20 cellular contexts compared by ENCODE assay signal in genomic region chr12:52542157-52542556, GRCh38. TPM values are rescaled to one million over a fixed set of nuclear protein-coding genes. Genes with fewer than 3 reads are reported as not detected.
A peak's percentile ranks its signal among the peaks of the same experiment; 100 is the strongest.
DNase-seq lines count a peak whose midpoint lies in the region; ATAC-seq, FAIRE-seq and TF ChIP-seq lines count a peak whose summit lies in the region.
"Had no signal": no experiment of that assay in that cellular context is flagged by ENCODE, and none has a peak within 500 bp of the region (broad histone marks: within the 10 kb centered on the region; RNA-seq: fewer than 3 reads in every experiment).

No MANE protein-coding gene starts in this region.

- H3K4me1 ChIP-seq in HCT116 (ENCODE audit: control insufficient read depth in 1 of 2, insufficient read depth in 2 of 2, low read length in 2 of 2) (peaks cover 13 to 21% of the 10 kb centered on the region in 2 experiments), hepatocyte (ENCODE audit: insufficient read depth) (peaks cover 20% of the 10 kb centered on the region), neural progenitor cell (no peaks in the 10 kb centered on the region), breast epithelium (peaks cover 0 to 10% of the 10 kb centered on the region in 2 donors), HepG2 (ENCODE audit: insufficient read depth, low read length) (no peaks in the 10 kb centered on the region)
- H3K4me1 ChIP-seq: BE2C had no signal

- CTCF ChIA-PET in HCT116 (lab: Charles Lee), result no interaction called here
- CTCF ChIA-PET in HepG2 (lab: Yijun Ruan, JAX; ENCODE audit: low intra/inter-chr PET ratio, low total read pairs), result no interaction called here

- TF ChIP-seq POLR2A in HCT116 (IDR thresholded peaks at IDR 0.05; ENCODE audit: borderline replicate concordance, extremely low read depth, insufficient read depth, insufficient read length) (no peak), breast epithelium (IDR thresholded peaks at IDR 0.05) (no peak), HepG2 (IDR thresholded peaks at IDR 0.05; ENCODE audit: insufficient read depth in 1 of 2, low read depth in 2 of 2, low read length in 2 of 2) (no peak)

- no peak overlapping the region for H3K27ac ChIP-seq in HCT116 (ENCODE audit: low read depth, low read length)
- H3K27ac ChIP-seq in hepatocyte, result no peak overlapping the region
- H3K27ac ChIP-seq in coronary artery, result no peak overlapping the region
- no peak overlapping the region for H3K27ac ChIP-seq in neural progenitor cell
- no peak overlapping the region for H3K27ac ChIP-seq in breast epithelium
- H3K27ac ChIP-seq in HepG2 (ENCODE audit: extremely low read length, insufficient read depth, low read length), result no peak overlapping the region
- H3K27ac ChIP-seq: C4-2B, GM23248 had no signal

- no peak overlapping the region for H2AFZ ChIP-seq in HCT116 (ENCODE audit: low read depth, low read length, poor library complexity, severe bottlenecking)
- no peak overlapping the region for H2AFZ ChIP-seq in hepatocyte
- no peak overlapping the region for H2AFZ ChIP-seq in neural progenitor cell (replicated peaks)
- H2AFZ ChIP-seq in HepG2 (ENCODE audit: low read length), result no peak overlapping the region
- H2AFZ ChIP-seq: GM23248 had no signal

- FAIRE-seq in bronchial epithelial cell (lab: Jason Lieb, UNC) (no peak), HepG2 (lab: Jason Lieb, UNC) (no peak)
- FAIRE-seq: A204.1, GM12878, GM18507 had no signal

- H3K9me3 ChIP-seq in HCT116 (ENCODE audit: control insufficient read depth in 1 of 2, insufficient read depth in 1 of 2, low read depth in 1 of 2, low read length in 2 of 2) (no peaks in the 10 kb centered on the region), hepatocyte (ENCODE audit: low read depth) (no peaks in the 10 kb centered on the region), neural progenitor cell (ENCODE audit: low read depth) (no peaks in the 10 kb centered on the region), breast epithelium (no peaks in the 10 kb centered on the region), HepG2 (ENCODE audit: low read length) (no peaks in the 10 kb centered on the region)
- H3K9me3 ChIP-seq: BE2C had no signal

- ATAC-seq in HCT116 (peak; percentile 37; the same call in 1 of the 2 replicates), HepG2 (no peak)
- ATAC-seq: GM12878 had no signal

- H3K27me3 Mint-ChIP-seq in neural progenitor cell (ENCODE audit: insufficient read depth, low read depth), result peaks cover 7% of the 10 kb centered on the region

- no peaks in the 10 kb centered on the region for H3K36me3 Mint-ChIP-seq in neural progenitor cell
- H3K36me3 Mint-ChIP-seq: CD4-positive, alpha-beta memory T cell had no signal

- H3K4me3 Mint-ChIP-seq in neural progenitor cell, result no peak overlapping the region
- H3K4me3 Mint-ChIP-seq: CD4-positive, alpha-beta memory T cell had no signal

- H3K9me2 ChIP-seq in HCT116 (ENCODE audit: insufficient read depth) (no peaks in the 10 kb centered on the region), hepatocyte (replicated peaks; ENCODE audit: insufficient read depth) (no peaks in the 10 kb centered on the region)

- 0 out of 6 replicates have a peak, but pooled peaks of 1 of the 3 experiments have one; percentile 7 for TF ChIP-seq CTCF in HCT116 (IDR thresholded peaks at IDR 0.05 in 2 of 3, conservative IDR thresholded peaks at IDR 0.05 in 1 of 3; ENCODE audit: borderline replicate concordance in 1 of 3, insufficient read depth in 1 of 3, low read depth in 2 of 3, low read length in 2 of 3)
- TF ChIP-seq CTCF in bronchial epithelial cell (IDR thresholded peaks at IDR 0.05; ENCODE audit: insufficient read depth, low read length, severe bottlenecking), result peak; percentile 25
- TF ChIP-seq CTCF in hepatocyte (IDR thresholded peaks at IDR 0.05; ENCODE audit: poor library complexity), result peak; percentile 5
- TF ChIP-seq CTCF in coronary artery (IDR thresholded peaks at IDR 0.05), result no peak
- TF ChIP-seq CTCF in neural progenitor cell (IDR thresholded peaks at IDR 0.05), result no peak
- TF ChIP-seq CTCF in breast epithelium (IDR thresholded peaks at IDR 0.05), result no peak
- TF ChIP-seq CTCF in HepG2 (CRISPR knock-in tag; IDR thresholded peaks at IDR 0.05), result no peak

- DNase-seq in HCT116 (ENCODE audit: low read depth, low spot score) (no peak), NCI-H226 (peak; percentile 34), bronchial epithelial cell (ENCODE audit: low read depth) (peak; percentile 35), hepatocyte (ENCODE audit: low spot score) (no peak), coronary artery (ENCODE audit: low spot score) (no peak), neural progenitor cell (ENCODE audit: low spot score) (no peak), breast epithelium (ENCODE audit: low spot score in 2 of 2) (no peak), HepG2 (ENCODE audit: low spot score) (no peak)
- DNase-seq: BE2C; CD4-positive, alpha-beta memory T cell; DMS79; GM23248; H7 had no signal

- H3K9ac ChIP-seq in HCT116 (ENCODE audit: low read length) (no peak overlapping the region), neural progenitor cell (no peak overlapping the region), HepG2 (ENCODE audit: insufficient read depth, low read depth, low read length) (no peak overlapping the region)
- H3K9ac ChIP-seq: GM23248 had no signal

- peaks cover 5% of the 10 kb centered on the region for H3K4me1 Mint-ChIP-seq in neural progenitor cell
- H3K4me1 Mint-ChIP-seq: CD4-positive, alpha-beta memory T cell had no signal

- RAD21 ChIA-PET in HCT116 (lab: Charles Lee; ENCODE audit: low non-redundant PET in 1 of 2, low total read pairs in 2 of 2, uncharacterized antibody in 2 of 2, unreplicated experiment in 2 of 2), result no interaction called here

- no peaks in the 10 kb centered on the region for H3K36me3 ChIP-seq in HCT116 (ENCODE audit: control insufficient read depth in 1 of 2, insufficient read depth in 2 of 2, low read length in 2 of 2)
- H3K36me3 ChIP-seq in bronchial epithelial cell (ENCODE audit: control insufficient read depth, insufficient read depth, low read length), result no peaks in the 10 kb centered on the region
- H3K36me3 ChIP-seq in hepatocyte (replicated peaks; ENCODE audit: insufficient read depth, low read depth), result no peaks in the 10 kb centered on the region
- H3K36me3 ChIP-seq in neural progenitor cell, result no peaks in the 10 kb centered on the region
- no peaks in the 10 kb centered on the region for H3K36me3 ChIP-seq in breast epithelium
- no peaks in the 10 kb centered on the region for H3K36me3 ChIP-seq in HepG2 (replicated peaks in 1 of 2; ENCODE audit: control insufficient read depth in 1 of 2, insufficient read depth in 2 of 2, low read length in 2 of 2)
- H3K36me3 ChIP-seq: BE2C had no signal

- intact Hi-C loops in HCT116 (cut with micrococcal nuclease), result no loop called here
- intact Hi-C loops in breast epithelium (cut with DNase I; ENCODE audit: low total_unique reads), result no loop called here
- intact Hi-C loops in HepG2 (cut with micrococcal nuclease; ENCODE audit: unreplicated experiment), result no loop called here

- H3F3A ChIP-seq in neural progenitor cell (ENCODE audit: low read depth), result no peaks in the 10 kb centered on the region

- in situ Hi-C loops in HepG2 (cut with HindIII; ENCODE audit: extremely low pct_ligation_motif_present, low pct_unique_long_range_greater_than_20kb), result loop anchor here (25.0 kb wide), 1 partner anchor 405 kb away; no protein-coding TSS in a partner anchor

- POLR2A ChIA-PET in HCT116 (lab: Charles Lee), result no interaction called here
- POLR2A ChIA-PET in HepG2 (lab: Yijun Ruan, JAX), result no interaction called here

- no peaks in the 10 kb centered on the region for H3K79me2 ChIP-seq in HCT116 (ENCODE audit: insufficient read depth, low read length)
- no peaks in the 10 kb centered on the region for H3K79me2 ChIP-seq in hepatocyte
- H3K79me2 ChIP-seq in neural progenitor cell (ENCODE audit: low read depth), result no peaks in the 10 kb centered on the region
- no peaks in the 10 kb centered on the region for H3K79me2 ChIP-seq in HepG2 (ENCODE audit: insufficient read depth, low read length)

- peak; percentile 27; the same call in 1 of the 2 replicates for TF ChIP-seq RAD21 in HCT116 (IDR thresholded peaks at IDR 0.05; ENCODE audit: low read depth)
- no peak for TF ChIP-seq RAD21 in HepG2 (CRISPR knock-in tag; IDR thresholded peaks at IDR 0.05)

- no peak overlapping the region for H3K27ac Mint-ChIP-seq in neural progenitor cell

- TF ChIP-seq EP300 in HepG2 (IDR thresholded peaks at IDR 0.05; ENCODE audit: low read depth in 2 of 2, low read length in 2 of 2) (no peak), HepG2 (CRISPR knock-in tag; IDR thresholded peaks at IDR 0.05; ENCODE audit: borderline replicate concordance) (no peak)

- H4K20me1 ChIP-seq in HCT116 (ENCODE audit: insufficient read depth) (no peaks in the 10 kb centered on the region), hepatocyte (ENCODE audit: insufficient read depth, poor library complexity, severe bottlenecking) (no peaks in the 10 kb centered on the region), neural progenitor cell (ENCODE audit: low read depth) (no peaks in the 10 kb centered on the region), HepG2 (ENCODE audit: insufficient read depth, low read length) (no peaks in the 10 kb centered on the region)

- H3K4me2 ChIP-seq in HCT116 (ENCODE audit: low read length) (no peak overlapping the region), hepatocyte (no peak overlapping the region), neural progenitor cell (no peak overlapping the region), HepG2 (ENCODE audit: low read depth, low read length) (no peak overlapping the region)

- H3K27me3 ChIP-seq in HCT116 (ENCODE audit: insufficient read depth, low read length) (no peaks in the 10 kb centered on the region), bronchial epithelial cell (ENCODE audit: control insufficient read depth, insufficient read depth, low read length) (no peaks in the 10 kb centered on the region), hepatocyte (no peaks in the 10 kb centered on the region), neural progenitor cell (no peaks in the 10 kb centered on the region), breast epithelium (no peaks in the 10 kb centered on the region), HepG2 (ENCODE audit: control insufficient read depth in 1 of 2, insufficient read depth in 2 of 2, low read length in 2 of 2) (peaks cover 3 to 5% of the 10 kb centered on the region in 2 experiments; a peak in 2 of 5 replicates)
- H3K27me3 ChIP-seq: BE2C had no signal

- peaks cover 3% of the 10 kb centered on the region for H3K9me3 Mint-ChIP-seq in neural progenitor cell
- H3K9me3 Mint-ChIP-seq: CD4-positive, alpha-beta memory T cell had no signal

- H3K4me3 ChIP-seq in HCT116 (replicated peaks in 1 of 2; ENCODE audit: low read depth in 1 of 2, low read length in 2 of 2) (no peak overlapping the region), bronchial epithelial cell (ENCODE audit: low read depth, low read length) (no peak overlapping the region), hepatocyte (no peak overlapping the region), coronary artery (no peak overlapping the region), neural progenitor cell (no peak overlapping the region), breast epithelium (no peak overlapping the region), HepG2 (replicated peaks in 1 of 3; ENCODE audit: insufficient read depth in 1 of 3, low read depth in 2 of 3, low read length in 3 of 3) (no peak overlapping the region)
- H3K4me3 ChIP-seq: GM12878, GM23248 had no signal

- BruUV-seq in HCT116 (replicated peaks; lab: Mats Ljungman, UMichigan) (no TSS peak), HepG2 (replicated peaks; lab: Mats Ljungman, UMichigan) (no TSS peak)

RNA-seq across cellular contexts. Expression of gene KRT71, which starts 10.8 kb away (rescaled TPM):
- total RNA-seq in HCT116 (2021; ENCODE audit: unreplicated experiment) (not detected), bronchial epithelial cell (not detected in 2 replicates), hepatocyte (not detected in 2 replicates), neural progenitor cell (ENCODE audit: low replicate concordance) (not detected in 2 replicates), breast epithelium (under 1 TPM in 1 of 3 donors, not detected in 2; 0.16 TPM), HepG2 (2016; rRNA removed; fragmentation: Illumina TruSeq; extraction: Trizol) (not detected in 2 replicates)
- not detected in 2 replicates for polyA plus RNA-seq in HCT116 (2012)
- polyA plus RNA-seq in hepatocyte (not detected in 2 replicates), HepG2 (2011; rRNA removed) (not detected in 2 replicates)
- total RNA-seq in HepG2 (2016; cell fraction: cytosol; rRNA removed; fragmentation: Illumina TruSeq; extraction: Trizol; ENCODE audit: low read depth), result not detected in 2 replicates
- not detected in 2 replicates for total RNA-seq in HepG2 (2016; cell fraction: insoluble cytoplasmic fraction; rRNA removed; fragmentation: Illumina TruSeq; extraction: Trizol)
- total RNA-seq in HepG2 (2016; cell fraction: membrane; rRNA removed; fragmentation: Illumina TruSeq; extraction: Trizol), result not detected in 2 replicates
- not detected in 2 replicates for total RNA-seq in HepG2 (2016; cell fraction: nucleus; rRNA removed; fragmentation: Illumina TruSeq; extraction: Trizol)
- polyA plus RNA-seq in HepG2 (2011; cell fraction: cytosol; rRNA removed), result not detected in 2 replicates
- not detected in 2 replicates for polyA plus RNA-seq in HepG2 (2011; cell fraction: nucleus; rRNA removed)
- not detected in 2 replicates for polyA plus RNA-seq in HepG2 (2012)
- not detected in 2 replicates for polyA plus RNA-seq in HepG2 (2016; cell fraction: cytosol; fragmentation: Illumina TruSeq; extraction: Trizol; ENCODE audit: low read depth)
- polyA plus RNA-seq in HepG2 (2016; cell fraction: insoluble cytoplasmic fraction; fragmentation: Illumina TruSeq; extraction: Trizol; ENCODE audit: low read depth), result not detected in 2 replicates
- not detected in 2 replicates for polyA plus RNA-seq in HepG2 (2016; cell fraction: membrane; fragmentation: Illumina TruSeq; extraction: Trizol; ENCODE audit: low read depth)
- polyA plus RNA-seq in HepG2 (2016; cell fraction: nucleus; fragmentation: Illumina TruSeq; extraction: Trizol; ENCODE audit: insufficient read depth, low read depth), result not detected in 2 replicates
- not detected in 2 replicates for polyA minus RNA-seq in HepG2 (2011; rRNA and poly(A)+ RNA removed; ENCODE audit: low replicate concordance)
- polyA minus RNA-seq in HepG2 (2011; cell fraction: cytosol; rRNA and poly(A)+ RNA removed), result not detected in 2 replicates
- polyA minus RNA-seq in HepG2 (2011; cell fraction: nucleus; rRNA and poly(A)+ RNA removed), result not detected in 2 replicates
- total RNA-seq: CD4-positive, alpha-beta memory T cell; G401; GM12878; GM23248; H7; HT1080 had no signal
- polyA plus RNA-seq: AG04450; CD4-positive, alpha-beta memory T cell; GM12878; GM23248 had no signal

RNA-seq across cellular contexts. Expression of gene KRT5, which starts 22.0 kb away (rescaled TPM):
- total RNA-seq in HCT116 (2021; ENCODE audit: unreplicated experiment) (0.44 TPM), bronchial epithelial cell (6,770 and 10,597 TPM in 2 replicates), hepatocyte (13.0 and 15.8 TPM in 2 replicates), neural progenitor cell (ENCODE audit: low replicate concordance) (not detected in 2 replicates), breast epithelium (100 to 1,000 TPM in 2 of 3 donors, 1 to 10 TPM in 1; 4.3 to 464 (median 413) TPM), HepG2 (2016; rRNA removed; fragmentation: Illumina TruSeq; extraction: Trizol) (not detected in 2 replicates)
- 0.25 TPM in 1 of 2 replicates, not detected in the other for polyA plus RNA-seq in HCT116 (2012)
- polyA plus RNA-seq in hepatocyte (7.4 and 11.3 TPM in 2 replicates), HepG2 (2011; rRNA removed) (0.08 and 0.29 TPM in 2 replicates)
- not detected in 2 replicates for total RNA-seq in HepG2 (2016; cell fraction: cytosol; rRNA removed; fragmentation: Illumina TruSeq; extraction: Trizol; ENCODE audit: low read depth)
- not detected in 2 replicates for total RNA-seq in HepG2 (2016; cell fraction: insoluble cytoplasmic fraction; rRNA removed; fragmentation: Illumina TruSeq; extraction: Trizol)
- total RNA-seq in HepG2 (2016; cell fraction: membrane; rRNA removed; fragmentation: Illumina TruSeq; extraction: Trizol), result not detected in 2 replicates
- not detected in 2 replicates for total RNA-seq in HepG2 (2016; cell fraction: nucleus; rRNA removed; fragmentation: Illumina TruSeq; extraction: Trizol)
- polyA plus RNA-seq in HepG2 (2011; cell fraction: cytosol; rRNA removed), result not detected in 2 replicates
- not detected in 2 replicates for polyA plus RNA-seq in HepG2 (2011; cell fraction: nucleus; rRNA removed)
- not detected in 2 replicates for polyA plus RNA-seq in HepG2 (2012)
- not detected in 2 replicates for polyA plus RNA-seq in HepG2 (2016; cell fraction: cytosol; fragmentation: Illumina TruSeq; extraction: Trizol; ENCODE audit: low read depth)
- not detected in 2 replicates for polyA plus RNA-seq in HepG2 (2016; cell fraction: insoluble cytoplasmic fraction; fragmentation: Illumina TruSeq; extraction: Trizol; ENCODE audit: low read depth)
- not detected in 2 replicates for polyA plus RNA-seq in HepG2 (2016; cell fraction: membrane; fragmentation: Illumina TruSeq; extraction: Trizol; ENCODE audit: low read depth)
- not detected in 2 replicates for polyA plus RNA-seq in HepG2 (2016; cell fraction: nucleus; fragmentation: Illumina TruSeq; extraction: Trizol; ENCODE audit: insufficient read depth, low read depth)
- 32.1 TPM in 1 of 2 replicates, not detected in the other for polyA minus RNA-seq in HepG2 (2011; rRNA and poly(A)+ RNA removed; ENCODE audit: low replicate concordance)
- polyA minus RNA-seq in HepG2 (2011; cell fraction: cytosol; rRNA and poly(A)+ RNA removed), result not detected in 2 replicates
- not detected in 2 replicates for polyA minus RNA-seq in HepG2 (2011; cell fraction: nucleus; rRNA and poly(A)+ RNA removed)
- total RNA-seq: CD4-positive, alpha-beta memory T cell; G401; GM12878; GM23248; H7; HT1080 had no signal
- polyA plus RNA-seq: AG04450; CD4-positive, alpha-beta memory T cell; GM23248 had no signal

RNA-seq across cellular contexts. Expression of gene KRT74, which starts 31.5 kb away (rescaled TPM):
- total RNA-seq in HCT116 (2021; ENCODE audit: unreplicated experiment) (not detected), bronchial epithelial cell (0.13 TPM in 1 of 2 replicates, not detected in the other), hepatocyte (not detected in 2 replicates), neural progenitor cell (ENCODE audit: low replicate concordance) (not detected in 2 replicates), breast epithelium (not detected), HepG2 (2016; rRNA removed; fragmentation: Illumina TruSeq; extraction: Trizol) (not detected in 2 replicates)
- polyA plus RNA-seq in HCT116 (2012), result not detected in 2 replicates
- polyA plus RNA-seq in hepatocyte (not detected in 2 replicates), HepG2 (2011; rRNA removed) (not detected in 2 replicates)
- not detected in 2 replicates for total RNA-seq in HepG2 (2016; cell fraction: cytosol; rRNA removed; fragmentation: Illumina TruSeq; extraction: Trizol; ENCODE audit: low read depth)
- not detected in 2 replicates for total RNA-seq in HepG2 (2016; cell fraction: insoluble cytoplasmic fraction; rRNA removed; fragmentation: Illumina TruSeq; extraction: Trizol)
- not detected in 2 replicates for total RNA-seq in HepG2 (2016; cell fraction: membrane; rRNA removed; fragmentation: Illumina TruSeq; extraction: Trizol)
- total RNA-seq in HepG2 (2016; cell fraction: nucleus; rRNA removed; fragmentation: Illumina TruSeq; extraction: Trizol), result not detected in 2 replicates
- not detected in 2 replicates for polyA plus RNA-seq in HepG2 (2011; cell fraction: cytosol; rRNA removed)
- not detected in 2 replicates for polyA plus RNA-seq in HepG2 (2011; cell fraction: nucleus; rRNA removed)
- not detected in 2 replicates for polyA plus RNA-seq in HepG2 (2012)
- not detected in 2 replicates for polyA plus RNA-seq in HepG2 (2016; cell fraction: cytosol; fragmentation: Illumina TruSeq; extraction: Trizol; ENCODE audit: low read depth)
- not detected in 2 replicates for polyA plus RNA-seq in HepG2 (2016; cell fraction: insoluble cytoplasmic fraction; fragmentation: Illumina TruSeq; extraction: Trizol; ENCODE audit: low read depth)
- not detected in 2 replicates for polyA plus RNA-seq in HepG2 (2016; cell fraction: membrane; fragmentation: Illumina TruSeq; extraction: Trizol; ENCODE audit: low read depth)
- not detected in 2 replicates for polyA plus RNA-seq in HepG2 (2016; cell fraction: nucleus; fragmentation: Illumina TruSeq; extraction: Trizol; ENCODE audit: insufficient read depth, low read depth)
- polyA minus RNA-seq in HepG2 (2011; rRNA and poly(A)+ RNA removed; ENCODE audit: low replicate concordance), result not detected in 2 replicates
- polyA minus RNA-seq in HepG2 (2011; cell fraction: cytosol; rRNA and poly(A)+ RNA removed), result not detected in 2 replicates
- not detected in 2 replicates for polyA minus RNA-seq in HepG2 (2011; cell fraction: nucleus; rRNA and poly(A)+ RNA removed)
- total RNA-seq: CD4-positive, alpha-beta memory T cell; G401; GM12878; GM23248; H7; HT1080 had no signal
- polyA plus RNA-seq: AG04450; CD4-positive, alpha-beta memory T cell; GM12878; GM23248 had no signal

RNA-seq across cellular contexts. Expression of gene KRT6A, which starts 49.1 kb away (rescaled TPM):
- total RNA-seq in HCT116 (2021; ENCODE audit: unreplicated experiment) (0.66 TPM), bronchial epithelial cell (13,929 and 17,192 TPM in 2 replicates), hepatocyte (5.5 and 6.8 TPM in 2 replicates), neural progenitor cell (ENCODE audit: low replicate concordance) (not detected in 2 replicates), breast epithelium (1 to 10 TPM in 1 of 3 donors, under 1 TPM in 1, not detected in 1; 0.33 to 3.1 TPM), HepG2 (2016; rRNA removed; fragmentation: Illumina TruSeq; extraction: Trizol) (not detected in 2 replicates)
- 0.61 and 0.90 TPM in 2 replicates for polyA plus RNA-seq in HCT116 (2012)
- polyA plus RNA-seq in hepatocyte (0.54 and 2.3 TPM in 2 replicates), HepG2 (2011; rRNA removed) (0.13 TPM in 2 replicates)
- total RNA-seq in HepG2 (2016; cell fraction: cytosol; rRNA removed; fragmentation: Illumina TruSeq; extraction: Trizol; ENCODE audit: low read depth), result not detected in 2 replicates
- total RNA-seq in HepG2 (2016; cell fraction: insoluble cytoplasmic fraction; rRNA removed; fragmentation: Illumina TruSeq; extraction: Trizol), result not detected in 2 replicates
- not detected in 2 replicates for total RNA-seq in HepG2 (2016; cell fraction: membrane; rRNA removed; fragmentation: Illumina TruSeq; extraction: Trizol)
- not detected in 2 replicates for total RNA-seq in HepG2 (2016; cell fraction: nucleus; rRNA removed; fragmentation: Illumina TruSeq; extraction: Trizol)
- polyA plus RNA-seq in HepG2 (2011; cell fraction: cytosol; rRNA removed), result 0.05 TPM in 1 of 2 replicates, not detected in the other
- polyA plus RNA-seq in HepG2 (2011; cell fraction: nucleus; rRNA removed), result not detected in 2 replicates
- polyA plus RNA-seq in HepG2 (2012), result not detected in 2 replicates
- not detected in 2 replicates for polyA plus RNA-seq in HepG2 (2016; cell fraction: cytosol; fragmentation: Illumina TruSeq; extraction: Trizol; ENCODE audit: low read depth)
- not detected in 2 replicates for polyA plus RNA-seq in HepG2 (2016; cell fraction: insoluble cytoplasmic fraction; fragmentation: Illumina TruSeq; extraction: Trizol; ENCODE audit: low read depth)
- not detected in 2 replicates for polyA plus RNA-seq in HepG2 (2016; cell fraction: membrane; fragmentation: Illumina TruSeq; extraction: Trizol; ENCODE audit: low read depth)
- not detected in 2 replicates for polyA plus RNA-seq in HepG2 (2016; cell fraction: nucleus; fragmentation: Illumina TruSeq; extraction: Trizol; ENCODE audit: insufficient read depth, low read depth)
- polyA minus RNA-seq in HepG2 (2011; rRNA and poly(A)+ RNA removed; ENCODE audit: low replicate concordance), result 11.8 TPM in 1 of 2 replicates, not detected in the other
- not detected in 2 replicates for polyA minus RNA-seq in HepG2 (2011; cell fraction: cytosol; rRNA and poly(A)+ RNA removed)
- polyA minus RNA-seq in HepG2 (2011; cell fraction: nucleus; rRNA and poly(A)+ RNA removed), result not detected in 2 replicates
- total RNA-seq: CD4-positive, alpha-beta memory T cell; G401; GM12878; GM23248; H7; HT1080 had no signal
- polyA plus RNA-seq: AG04450; CD4-positive, alpha-beta memory T cell; GM23248 had no signal

RNA-seq across cellular contexts. Expression of gene KRT72, which starts 59.1 kb away (rescaled TPM):
- total RNA-seq in HCT116 (2021; ENCODE audit: unreplicated experiment), result 0.17 TPM
- 0.02 TPM in 1 of 2 replicates, not detected in the other for polyA plus RNA-seq in HCT116 (2012)
- not detected in 2 replicates for total RNA-seq in bronchial epithelial cell
- total RNA-seq in hepatocyte, result not detected in 2 replicates
- not detected in 2 replicates for polyA plus RNA-seq in hepatocyte
- total RNA-seq in neural progenitor cell (ENCODE audit: low replicate concordance), result not detected in 2 replicates
- not detected for total RNA-seq in breast epithelium
- not detected in 2 replicates for total RNA-seq in HepG2 (2016; rRNA removed; fragmentation: Illumina TruSeq; extraction: Trizol)
- total RNA-seq in HepG2 (2016; cell fraction: cytosol; rRNA removed; fragmentation: Illumina TruSeq; extraction: Trizol; ENCODE audit: low read depth), result not detected in 2 replicates
- not detected in 2 replicates for total RNA-seq in HepG2 (2016; cell fraction: insoluble cytoplasmic fraction; rRNA removed; fragmentation: Illumina TruSeq; extraction: Trizol)
- total RNA-seq in HepG2 (2016; cell fraction: membrane; rRNA removed; fragmentation: Illumina TruSeq; extraction: Trizol), result not detected in 2 replicates
- not detected in 2 replicates for total RNA-seq in HepG2 (2016; cell fraction: nucleus; rRNA removed; fragmentation: Illumina TruSeq; extraction: Trizol)
- polyA plus RNA-seq in HepG2 (2011; rRNA removed), result not detected in 2 replicates
- polyA plus RNA-seq in HepG2 (2011; cell fraction: cytosol; rRNA removed), result not detected in 2 replicates
- not detected in 2 replicates for polyA plus RNA-seq in HepG2 (2011; cell fraction: nucleus; rRNA removed)
- not detected in 2 replicates for polyA plus RNA-seq in HepG2 (2012)
- polyA plus RNA-seq in HepG2 (2016; cell fraction: cytosol; fragmentation: Illumina TruSeq; extraction: Trizol; ENCODE audit: low read depth), result not detected in 2 replicates
- polyA plus RNA-seq in HepG2 (2016; cell fraction: insoluble cytoplasmic fraction; fragmentation: Illumina TruSeq; extraction: Trizol; ENCODE audit: low read depth), result not detected in 2 replicates
- not detected in 2 replicates for polyA plus RNA-seq in HepG2 (2016; cell fraction: membrane; fragmentation: Illumina TruSeq; extraction: Trizol; ENCODE audit: low read depth)
- polyA plus RNA-seq in HepG2 (2016; cell fraction: nucleus; fragmentation: Illumina TruSeq; extraction: Trizol; ENCODE audit: insufficient read depth, low read depth), result not detected in 2 replicates
- not detected in 2 replicates for polyA minus RNA-seq in HepG2 (2011; rRNA and poly(A)+ RNA removed; ENCODE audit: low replicate concordance)
- not detected in 2 replicates for polyA minus RNA-seq in HepG2 (2011; cell fraction: cytosol; rRNA and poly(A)+ RNA removed)
- polyA minus RNA-seq in HepG2 (2011; cell fraction: nucleus; rRNA and poly(A)+ RNA removed), result not detected in 2 replicates
- total RNA-seq: G401, GM12878, GM23248, H7, HT1080 had no signal
- polyA plus RNA-seq: AG04450; CD4-positive, alpha-beta memory T cell; GM12878; GM23248 had no signal

Comparison
In these comparisons a context has a peak if more than half of its experiments do, and no peak if none do; other contexts are left out.
1. DNase-seq: peak in NCI-H226 (single experiment) and bronchial epithelial cell (single experiment); none in HCT116 (single experiment), hepatocyte (single experiment), coronary artery (single experiment), neural progenitor cell (single experiment), breast epithelium (0 of 2) and HepG2 (single experiment).
2. CTCF ChIP-seq: peak in bronchial epithelial cell (single experiment) and hepatocyte (single experiment); none in coronary artery (single experiment), neural progenitor cell (single experiment), breast epithelium (0 of 3) and HepG2 (single experiment).
3. RNA of gene KRT5, which starts 22.0 kb away (total RNA-seq): 6,770 to 10,597 TPM in bronchial epithelial cell; 4.3 to 464 TPM in breast epithelium, 13.0 to 15.8 TPM in hepatocyte, 0.44 TPM in HCT116 (single experiment), not detected in neural progenitor cell and not detected in HepG2; every median in the first group is over 10 times any median in the second.
4. Of the 20 proteins assayed by ChIP-seq in both HepG2 and HCT116: peak only in HepG2: none; only in HCT116: RAD21; in both: none; in neither: 18; mixed calls (peak in some experiments, not most) for 1.